23 cellular contexts compared by ENCODE assay signal in the genomic region with DNA sequence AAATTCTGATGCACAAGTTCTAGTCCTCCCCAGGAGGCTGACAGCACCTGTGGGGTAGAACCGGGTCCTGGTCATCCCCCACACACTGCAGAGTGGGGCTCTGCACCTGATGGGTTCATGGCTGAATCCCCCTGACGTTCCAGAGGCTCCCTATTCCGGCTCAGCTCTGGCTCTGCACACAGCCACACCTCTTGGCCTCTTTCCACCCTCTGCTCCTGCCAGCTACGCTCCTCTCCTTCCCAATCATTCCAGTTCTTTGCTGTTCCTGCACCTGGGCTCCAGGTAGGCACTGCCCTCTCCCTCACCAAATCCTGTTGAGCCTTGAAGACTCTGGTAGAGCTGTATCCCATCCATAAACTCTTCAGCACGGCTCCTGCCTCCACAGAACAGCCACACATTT.
"Had no signal": no experiment of that assay in that cellular context is flagged by ENCODE, and none has a peak within 500 bp of the region (broad histone marks: within the 10 kb centered on the region; RNA-seq: fewer than 3 reads in every experiment).

No MANE protein-coding gene starts in this region.

- ATAC-seq: foreskin keratinocyte; gastroesophageal sphincter; left lung; lower lobe of right lung; natural killer cell; sciatic nerve; stimulated activated naive CD8-positive, alpha-beta T cell treated with anti-CD3 and anti-CD28 coated beads, Interleukin-15, amount 100 ng/mL, for 72 hours had no signal

- H3K27me3 Mint-ChIP-seq: stimulated activated naive CD8-positive, alpha-beta T cell treated with anti-CD3 and anti-CD28 coated beads, Interleukin-15, amount 100 ng/mL, for 72 hours had no signal

- H3K36me3 ChIP-seq: ovary had no signal

- H3K9me3 Mint-ChIP-seq: natural killer cell; stimulated activated naive CD8-positive, alpha-beta T cell treated with anti-CD3 and anti-CD28 coated beads, Interleukin-15, amount 100 ng/mL, for 72 hours; type B pancreatic cell had no signal

- H3K4me3 ChIP-seq: gastroesophageal sphincter, left lung, lower lobe of right lung, ovary, psoas muscle, smooth muscle cell, tibial artery had no signal

- H3K4me3 Mint-ChIP-seq: natural killer cell; stimulated activated naive CD8-positive, alpha-beta T cell treated with anti-CD3 and anti-CD28 coated beads, Interleukin-15, amount 100 ng/mL, for 72 hours; type B pancreatic cell had no signal

- H3K27me3 ChIP-seq: foreskin keratinocyte, gastroesophageal sphincter, left lung, ovary, tibial artery had no signal

- H3K4me1 ChIP-seq: tibial artery had no signal

- H3K4me1 Mint-ChIP-seq: natural killer cell; stimulated activated naive CD8-positive, alpha-beta T cell treated with anti-CD3 and anti-CD28 coated beads, Interleukin-15, amount 100 ng/mL, for 72 hours had no signal

- H3K27ac ChIP-seq: foreskin keratinocyte, left lung, lower lobe of right lung, ovary, psoas muscle, tibial artery had no signal

- DNase-seq: cerebellar nuclear complex; cortex of kidney; foreskin keratinocyte; hypothalamus; kidney; left lung; lower lobe of right lung; natural killer cell; occipital lobe; ovary; posterior cingulate gyrus; psoas muscle; stimulated activated CD4-positive, alpha-beta T cell treated with anti-CD3 and anti-CD28 coated beads, Interleukin-12 subunit alpha, Interleukin-12 subunit beta, amount 100 ng/mL, for 4 hours; stimulated activated CD4-positive, alpha-beta T cell treated with anti-CD3 and anti-CD28 coated beads, Interleukin-1b, Interleukin-23, amount 100 ng/mL, for 48 hours; stimulated activated CD4-positive, alpha-beta T cell treated with anti-CD3 and anti-CD28 coated beads, Interleukin-4, amount 100 ng/mL, for 1 hour; stimulated activated CD8-positive, alpha-beta memory T cell treated with anti-CD3 and anti-CD28 coated beads, Interleukin-4, amount 100 ng/mL, for 48 hours; stimulated activated naive CD4-positive, alpha-beta T cell; stimulated activated naive CD8-positive, alpha-beta T cell treated with anti-CD3 and anti-CD28 coated beads, Interleukin-15, amount 100 ng/mL, for 72 hours; tibial artery had no signal

- H3K36me3 Mint-ChIP-seq: natural killer cell had no signal

- H3K9me3 ChIP-seq: gastroesophageal sphincter, left lung, lower lobe of right lung, ovary, psoas muscle, tibial artery had no signal

- H3K27ac Mint-ChIP-seq: natural killer cell, type B pancreatic cell had no signal
